10 cellular contexts compared by ENCODE assay signal in genomic region chr4:105194328-105195231, GRCh38. TPM values are rescaled to one million over a fixed set of nuclear protein-coding genes. Genes with fewer than 3 reads are reported as not detected.
DNase-seq lines count a peak whose midpoint lies in the region; ATAC-seq, FAIRE-seq and TF ChIP-seq lines count a peak whose summit lies in the region.
"Had no signal": no experiment of that assay in that cellular context is flagged by ENCODE, and none has a peak within 500 bp of the region (broad histone marks: within the 10 kb centered on the region; RNA-seq: fewer than 3 reads in every experiment).

No MANE protein-coding gene starts in this region.

- peak; percentile 54 for DNase-seq in GM23248
- no peak for DNase-seq in keratinocyte (ENCODE audit: low read depth, low spot score)
- DNase-seq in NCI-H446 (lab: John Stamatoyannopoulos, UW): no peak
- DNase-seq in tibial nerve (ENCODE audit: low spot score in 2 of 2): no peak
- no peak for DNase-seq in hippocampal formation (lab: John Stamatoyannopoulos, UW)
- DNase-seq in C1 segment of cervical spinal cord (lab: John Stamatoyannopoulos, UW): no peak
- DNase-seq: NCI-H2171, tibial artery had no signal

- H3F3A ChIP-seq in GM23248 (ENCODE audit: insufficient read depth): peaks cover 14% of the 10 kb centered on the region; the same call in 1 of the 2 replicates

- ATAC-seq in GM18907 (IDR thresholded peaks at IDR 0.05; ENCODE audit: unreplicated experiment) (peak; percentile 94), HG03565 (IDR thresholded peaks at IDR 0.05; ENCODE audit: unreplicated experiment) (peak; percentile 79)

- peak overlapping the region; percentile 6 for H3K4me2 ChIP-seq in GM23248 (ENCODE audit: unreplicated experiment)
- H3K4me2 ChIP-seq in keratinocyte (ENCODE audit: control insufficient read depth, extremely low read depth, insufficient read depth, low read depth, low read length): peak overlapping the region; percentile 27

- TF ChIP-seq EP300 in tibial nerve (IDR thresholded peaks at IDR 0.05): no peak

- H3K4me3 ChIP-seq in GM23248: no peak overlapping the region
- no peak overlapping the region for H3K4me3 ChIP-seq in keratinocyte (ENCODE audit: control insufficient read depth in 2 of 3, extremely low read depth in 1 of 3, insufficient read depth in 2 of 3, low read depth in 1 of 3, low read length in 3 of 3)
- H3K4me3 ChIP-seq in tibial nerve: no peak overlapping the region
- H3K4me3 ChIP-seq: tibial artery had no signal

- peaks cover 72% of the 10 kb centered on the region for H3K4me1 ChIP-seq in GM23248 (ENCODE audit: insufficient read depth)
- peaks cover 25% of the 10 kb centered on the region for H3K4me1 ChIP-seq in keratinocyte (ENCODE audit: control insufficient read depth, extremely low read depth, insufficient read depth, low read length)
- H3K4me1 ChIP-seq in tibial nerve: peaks cover 0 to 70% (median 16%) of the 10 kb centered on the region in 4 donors

- H4K20me1 ChIP-seq in GM23248 (ENCODE audit: insufficient read depth) (no peaks in the 10 kb centered on the region), keratinocyte (ENCODE audit: control insufficient read depth, extremely low read depth, insufficient read depth, low read length) (no peaks in the 10 kb centered on the region)

- TF ChIP-seq POLR2A in tibial nerve (IDR thresholded peaks at IDR 0.05): no peak

- peak overlapping the region; percentile 2; the same call in 1 of the 2 replicates for H3K27ac ChIP-seq in GM23248
- H3K27ac ChIP-seq in keratinocyte (ENCODE audit: control insufficient read depth, insufficient read depth, low read length): peak overlapping the region; percentile 41
- no peak overlapping the region for H3K27ac ChIP-seq in tibial nerve
- H3K27ac ChIP-seq: tibial artery had no signal

- dilution Hi-C loops in keratinocyte (cut with MboI; ENCODE audit: extremely low pct_ligation_motif_present, low sequenced_read_pairs): no loop called here

- no peak for TF ChIP-seq CTCF in keratinocyte (optimal IDR thresholded peaks at IDR 0.05 in 1 of 3, IDR thresholded peaks at IDR 0.05 in 1 of 3, conservative IDR thresholded peaks at IDR 0.05 in 1 of 3; ENCODE audit: extremely low read depth in 1 of 3, insufficient read depth in 2 of 3, low read length in 3 of 3)
- TF ChIP-seq CTCF in tibial nerve (IDR thresholded peaks at IDR 0.05): no peak

- H3K9me3 ChIP-seq in GM23248 (ENCODE audit: low read depth): no peaks in the 10 kb centered on the region
- H3K9me3 ChIP-seq in keratinocyte (ENCODE audit: control insufficient read depth, low read depth, low read length): no peaks in the 10 kb centered on the region
- no peaks in the 10 kb centered on the region for H3K9me3 ChIP-seq in tibial nerve
- H3K9me3 ChIP-seq: tibial artery had no signal

- peak; percentile 23 for FAIRE-seq in keratinocyte (lab: Jason Lieb, UNC)

- no peaks in the 10 kb centered on the region for H3K9me1 ChIP-seq in keratinocyte (ENCODE audit: control insufficient read depth, extremely low read depth, insufficient read depth, low read length)

- in situ Hi-C loops in GM23248 (cut with MboI): no loop called here

- H2AFZ ChIP-seq in GM23248 (no peak overlapping the region), keratinocyte (ENCODE audit: control insufficient read depth, low read length) (no peak overlapping the region)

- H3K36me3 ChIP-seq in GM23248 (ENCODE audit: low read depth): no peaks in the 10 kb centered on the region
- peaks cover 3 to 6% of the 10 kb centered on the region in 2 experiments for H3K36me3 ChIP-seq in keratinocyte (ENCODE audit: control insufficient read depth in 2 of 2, extremely low read depth in 1 of 2, insufficient read depth in 2 of 2, low read length in 2 of 2)
- peaks cover 0 to 7% (median 0%) of the 10 kb centered on the region in 3 donors for H3K36me3 ChIP-seq in tibial nerve
- H3K36me3 ChIP-seq: tibial artery had no signal

- H3K9me2 ChIP-seq in GM23248 (ENCODE audit: insufficient read depth): no peaks in the 10 kb centered on the region

- peaks cover under 1% of the 10 kb centered on the region for H3K79me2 ChIP-seq in GM23248 (ENCODE audit: insufficient read depth)
- peaks cover 11% of the 10 kb centered on the region for H3K79me2 ChIP-seq in keratinocyte (ENCODE audit: control insufficient read depth, insufficient read depth, low read length)

- no peak overlapping the region for H3K9ac ChIP-seq in GM23248
- H3K9ac ChIP-seq in keratinocyte (ENCODE audit: control insufficient read depth, extremely low read depth, insufficient read depth, low read length): no peak overlapping the region

- H3K27me3 ChIP-seq in GM23248 (replicated peaks; ENCODE audit: insufficient read depth) (no peaks in the 10 kb centered on the region), keratinocyte (ENCODE audit: control insufficient read depth, extremely low read depth, insufficient read depth, low read length) (no peaks in the 10 kb centered on the region), tibial nerve (no peaks in the 10 kb centered on the region)
- H3K27me3 ChIP-seq: tibial artery had no signal

RNA-seq across cellular contexts. Expression of gene TET2, which starts 47.9 kb away (rescaled TPM):
- total RNA-seq in GM23248 (2014; rRNA removed; shearing (Covaris generic)): 5.6 and 7.6 TPM in 2 replicates
- polyA plus RNA-seq in GM23248 (2016; fragmentation: Nextera tagmentation; extraction: Ambion mirVana) (5.7 and 7.1 TPM in 2 replicates), keratinocyte (6.6 to 9.6 TPM (median 7.8 TPM) in 3 replicates)
- 4.6 TPM for polyA plus RNA-seq in keratinocyte (2011; ENCODE audit: low read depth)
- polyA plus RNA-seq in keratinocyte (2011; cell fraction: cytosol; rRNA removed): 3.1 and 5.9 TPM in 2 replicates
- polyA plus RNA-seq in keratinocyte (2011; cell fraction: nucleus; rRNA removed): 12.5 and 16.4 TPM in 2 replicates
- polyA plus RNA-seq in keratinocyte (2012; ENCODE audit: low replicate concordance): 4.7 and 7.1 TPM in 2 replicates
- 16.3 to 45.5 TPM (median 24.2 TPM) in 3 replicates for polyA minus RNA-seq in keratinocyte
- polyA minus RNA-seq in keratinocyte (2011; cell fraction: cytosol; rRNA and poly(A)+ RNA removed): 7.3 TPM
- polyA minus RNA-seq in keratinocyte (2011; cell fraction: nucleus; rRNA and poly(A)+ RNA removed): 31.7 and 60.4 TPM in 2 replicates
- 10 to 100 TPM; 23.2 to 29.1 (median 24.1) TPM for total RNA-seq in tibial nerve

Comparison
In these comparisons a context has a peak if more than half of its experiments do, and no peak if none do; other contexts are left out.
1. H3K27ac ChIP-seq: peak in GM23248 (single experiment) and keratinocyte (single experiment); none in tibial nerve (0 of 4).